Comparison of ENCODE assay signal across 20 cellular contexts in genomic region chr12:130016194-130016593, GRCh38.
A peak's percentile ranks its signal among the peaks of the same experiment; 100 is the strongest.
DNase-seq lines count a peak whose midpoint lies in the region; ATAC-seq and TF ChIP-seq lines count a peak whose summit lies in the region.
"Had no signal": no experiment of that assay in that cellular context is flagged by ENCODE, and none has a peak within 500 bp of the region (broad histone marks: within the 10 kb centered on the region; RNA-seq: fewer than 3 reads in every experiment).

No MANE protein-coding gene starts in this region.

- no peak for TF ChIP-seq CTCF in dorsolateral prefrontal cortex (IDR thresholded peaks at IDR 0.05 in 54 of 56, conservative IDR thresholded peaks at IDR 0.05 in 2 of 56; ENCODE audit: low read depth in 1 of 56, partially characterized antibody in 56 of 56)
- no peak for TF ChIP-seq CTCF in transverse colon (IDR thresholded peaks at IDR 0.05)

- TF ChIP-seq EP300 in transverse colon (IDR thresholded peaks at IDR 0.05; ENCODE audit: low read depth): no peak

- no peaks in the 10 kb centered on the region for H3K9me3 ChIP-seq in transverse colon
- H3K9me3 ChIP-seq: A549 had no signal

- H3K4me3 ChIP-seq in dorsolateral prefrontal cortex: no peak overlapping the region
- no peak overlapping the region for H3K4me3 ChIP-seq in transverse colon
- H3K4me3 ChIP-seq: A549, GM23338 had no signal

- intact Hi-C loops in dorsolateral prefrontal cortex (cut with DNase I) (loop anchor here in 1 of 2 donors (10.0 kb wide), 3 partner anchors 1231 to 1751 kb away; partner anchors contain the start of gene TMEM132C), transverse colon (cut with DNase I; ENCODE audit: low total_unique reads) (no loop called here)

- TF ChIP-seq POLR2A in transverse colon (IDR thresholded peaks at IDR 0.05): no peak

- H3K27me3 ChIP-seq in dorsolateral prefrontal cortex: peaks cover 0 to 5% (median 0%) of the 10 kb centered on the region in 45 donors
- peaks cover 24% of the 10 kb centered on the region for H3K27me3 ChIP-seq in transverse colon

- H3K27ac ChIP-seq in dorsolateral prefrontal cortex (peak overlapping the region in 48 of 59 donors; percentile 19 to 99 (median 94)), temporal lobe (ENCODE audit: low read depth, low read length) (peak overlapping the region; percentile 97), transverse colon (no peak overlapping the region)
- H3K27ac ChIP-seq: 22Rv1, A549, C4-2B had no signal

- H3K36me3 ChIP-seq in transverse colon: no peaks in the 10 kb centered on the region

- peaks cover 0 to 3% (median 0%) of the 10 kb centered on the region in 4 donors for H3K4me1 ChIP-seq in transverse colon
- H3K4me1 ChIP-seq: A549 had no signal

- WGBS in transverse colon (ENCODE audit: low coverage in 1 of 2), 2 donors: 77% methylated on average over 5 of the region's 5 CpGs; no CpG with 5 or more reads in 1 of the 2 donors

- peak; percentile 38 for DNase-seq in activated effector memory CD4-positive, alpha-beta T cell treated with anti-CD3 and anti-CD28 coated beads, Interleukin-2, amount 50 U/mL, for 16 hours
- DNase-seq in activated effector memory CD4-positive, alpha-beta T cell treated with Interleukin-2 at 50 U/mL for 16 hours: no peak
- DNase-seq in dorsolateral prefrontal cortex (no peak), left kidney (ENCODE audit: low read depth, low spot score) (peak; percentile 36), transverse colon (no peak)
- DNase-seq: AML-193; CD4-positive, alpha-beta memory T cell; DMS153; DMS79; H7; HFFc6 had no signal

- ATAC-seq in HG03159 (IDR thresholded peaks at IDR 0.05; ENCODE audit: unreplicated experiment): no peak
- ATAC-seq in GM18909 (IDR thresholded peaks at IDR 0.05; ENCODE audit: poor library complexity, unreplicated experiment): no peak
- ATAC-seq: A549, GM23338, HCT116, HepG2 had no signal

- in situ Hi-C loops in transverse colon (cut with MboI; ENCODE audit: low pct_ligation_motif_present in 1 of 4, low pct_unique_long_range_greater_than_20kb in 1 of 4, low sequenced_read_pairs in 3 of 4): no loop called here

Comparison
In these comparisons a context has a peak if more than half of its experiments do, and no peak if none do; other contexts are left out.
1. DNase-seq: peak in activated effector memory CD4-positive, alpha-beta T cell treated with anti-CD3 and anti-CD28 coated beads, Interleukin-2, amount 50 U/mL, for 16 hours (single experiment) and left kidney (single experiment); none in activated effector memory CD4-positive, alpha-beta T cell treated with Interleukin-2 at 50 U/mL for 16 hours (single experiment), dorsolateral prefrontal cortex (0 of 10) and transverse colon (single experiment).
2. H3K27ac ChIP-seq: peak in dorsolateral prefrontal cortex (48 of 59) and temporal lobe (single experiment); none in transverse colon (0 of 4).